Comparison of ENCODE assay signal across 24 cellular contexts in the genomic region with DNA sequence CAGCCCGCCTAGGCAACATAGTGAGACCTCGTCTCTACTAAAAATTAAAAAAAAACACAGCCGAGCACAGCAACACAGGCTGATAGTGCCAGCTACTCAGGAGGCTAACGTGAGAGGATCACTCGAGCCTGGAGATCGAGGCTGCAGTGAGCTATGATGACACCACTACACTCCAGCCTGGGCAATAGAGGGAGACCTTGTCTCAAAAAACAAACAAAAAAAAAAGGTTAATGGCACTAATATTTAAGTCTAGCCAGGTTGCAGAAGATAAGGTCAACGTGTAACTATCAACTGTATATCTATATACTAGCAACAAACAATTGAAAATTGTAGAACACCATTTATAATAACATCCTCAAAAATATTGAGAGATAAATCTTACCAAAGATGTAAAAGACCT.
DNase-seq lines count a peak whose midpoint lies in the region; ATAC-seq, FAIRE-seq and TF ChIP-seq lines count a peak whose summit lies in the region.
"Had no signal": no experiment of that assay in that cellular context is flagged by ENCODE, and none has a peak within 500 bp of the region (broad histone marks: within the 10 kb centered on the region; RNA-seq: fewer than 3 reads in every experiment).

No MANE protein-coding gene starts in this region.

- 87% methylated on average over 7 of the region's 7 CpGs for WGBS in A549 (ENCODE audit: missing lambda C conversion rate)

- H3K79me2 ChIP-seq in Loucy (ENCODE audit: insufficient read depth, low read length): peaks cover 18% of the 10 kb centered on the region

- in situ Hi-C loops in SK-MEL-5 (cut with HindIII; ENCODE audit: low pct_unique_long_range_greater_than_20kb, low sequenced_read_pairs): no loop called here

- no peak overlapping the region for H2AFZ ChIP-seq in Loucy (ENCODE audit: low read length)

- peaks cover 25% of the 10 kb centered on the region for H3K36me3 ChIP-seq in Loucy (ENCODE audit: insufficient read depth, low read length)

- H3K4me1 ChIP-seq in A549 (no peaks in the 10 kb centered on the region), Loucy (ENCODE audit: insufficient read depth, low read length, poor library complexity, severe bottlenecking) (no peaks in the 10 kb centered on the region)

- H3K4me2 ChIP-seq in A549: no peak overlapping the region
- H3K4me2 ChIP-seq in Loucy (ENCODE audit: low read depth, low read length, poor library complexity, severe bottlenecking): no peak overlapping the region
- H3K4me2 ChIP-seq: SK-N-SH had no signal

- H4K20me1 ChIP-seq in Loucy (ENCODE audit: insufficient read depth, low read length, poor library complexity, severe bottlenecking): no peaks in the 10 kb centered on the region

- no peaks in the 10 kb centered on the region for H3K27me3 ChIP-seq in Loucy (ENCODE audit: insufficient read depth, low read length, poor library complexity, severe bottlenecking)
- H3K27me3 ChIP-seq: MG63 had no signal

- no peak overlapping the region for H3K9ac ChIP-seq in Loucy (ENCODE audit: low read depth, low read length, poor library complexity, severe bottlenecking)
- H3K9ac ChIP-seq: SK-N-SH had no signal

- peak in 1 of 2 experiments; percentile 36; a peak in 1 of 6 replicates for ATAC-seq in A549
- no peak for ATAC-seq in HG02852 (IDR thresholded peaks at IDR 0.05; ENCODE audit: unreplicated experiment)
- ATAC-seq: T-cell had no signal

- TF ChIP-seq EP300 in A549 (IDR thresholded peaks at IDR 0.05): no peak

- no peak for FAIRE-seq in A549 (lab: Jason Lieb, UNC)
- no peak for FAIRE-seq in frontal cortex (lab: Jason Lieb, UNC)
- FAIRE-seq: HTR-8/SVneo had no signal

- H3F3A ChIP-seq in Loucy (ENCODE audit: low read depth): no peaks in the 10 kb centered on the region

- H3K27ac ChIP-seq in A549: no peak overlapping the region

- DNase-seq in A549 (ENCODE audit: low read depth in 1 of 2, low spot score in 1 of 2) (no peak), GM10248 (ENCODE audit: extremely low spot score) (no peak), SK-MEL-5 (ENCODE audit: low read depth, low spot score) (peak; percentile 17), SHP77 (lab: John Stamatoyannopoulos, UW) (no peak), frontal cortex (ENCODE audit: low spot score in 2 of 2) (no peak), C1 segment of cervical spinal cord (lab: John Stamatoyannopoulos, UW) (no peak)
- DNase-seq: CD4-positive, alpha-beta T cell; COR-L47; DND-41; H9; IMR-90; MG63; NCI-H1092; NCI-H146; NCI-H2029 treated with DMSO at 0.1 percent for 48 hours; NCI-H226; NCI-H510A treated with DMSO at 0.1 percent for 48 hours; NCI-H748 treated with DMSO at 0.1 percent for 48 hours; SHP77 treated with DMSO at 0.1 percent for 48 hours; SK-N-SH; T-cell had no signal

- no peak overlapping the region for H3K4me3 ChIP-seq in A549
- H3K4me3 ChIP-seq in Loucy (ENCODE audit: low read length, poor library complexity, severe bottlenecking): no peak overlapping the region
- H3K4me3 ChIP-seq: MG63 had no signal

- H3K9me2 ChIP-seq in Loucy (replicated peaks; ENCODE audit: low read depth, low read length): no peaks in the 10 kb centered on the region
- H3K9me2 ChIP-seq: SK-N-SH had no signal

- CTCF ChIA-PET in A549 (lab: Yijun Ruan, JAX): interaction anchor here (0.6 to 0.8 kb wide), 4 partner anchors 8 to 167 kb away, joined by 3 to 4 read pairs (median 4); no protein-coding TSS in a partner anchor
- CTCF ChIA-PET in GM10248 (lab: Yijun Ruan, JAX): interaction anchor here (1.0 to 1.9 kb wide), 5 partner anchors 9 to 113 kb away, joined by 3 to 6 read pairs (median 3); no protein-coding TSS in a partner anchor

- no peak for TF ChIP-seq CTCF in A549 (IDR thresholded peaks at IDR 0.05)
- peak; percentile 16 for TF ChIP-seq CTCF in GM10248 (IDR thresholded peaks at IDR 0.05; ENCODE audit: control extremely low read depth, extremely low read depth, low read depth, missing control alignments)
- peak; percentile 57 for TF ChIP-seq CTCF in Loucy (conservative IDR thresholded peaks at IDR 0.05; ENCODE audit: low read length)

- TF ChIP-seq RAD21 in A549 (conservative IDR thresholded peaks at IDR 0.05 in 1 of 2, IDR thresholded peaks at IDR 0.05 in 1 of 2): peak; percentile 16 to 32; a peak in 2 of 5 replicates

- no peak for TF ChIP-seq POLR2A in A549 (IDR thresholded peaks at IDR 0.05; ENCODE audit: low read length)

- no peaks in the 10 kb centered on the region for H3K9me3 ChIP-seq in A549
- H3K9me3 ChIP-seq in Loucy (ENCODE audit: insufficient read depth, low read depth, low read length): no peaks in the 10 kb centered on the region
- H3K9me3 ChIP-seq: MG63, SK-N-SH had no signal

- POLR2A ChIA-PET in A549 (lab: Yijun Ruan, JAX) (interaction anchor here (0.7 kb wide), 1 partner anchor 122 kb away, joined by 5 read pairs; no protein-coding TSS in a partner anchor), GM10248 (lab: Yijun Ruan, JAX) (no interaction called here)

TF ChIP-seq in A549, 52 proteins besides CTCF, POLR2A, EP300 and RAD21:
- TF ChIP-seq, protein P1, sequence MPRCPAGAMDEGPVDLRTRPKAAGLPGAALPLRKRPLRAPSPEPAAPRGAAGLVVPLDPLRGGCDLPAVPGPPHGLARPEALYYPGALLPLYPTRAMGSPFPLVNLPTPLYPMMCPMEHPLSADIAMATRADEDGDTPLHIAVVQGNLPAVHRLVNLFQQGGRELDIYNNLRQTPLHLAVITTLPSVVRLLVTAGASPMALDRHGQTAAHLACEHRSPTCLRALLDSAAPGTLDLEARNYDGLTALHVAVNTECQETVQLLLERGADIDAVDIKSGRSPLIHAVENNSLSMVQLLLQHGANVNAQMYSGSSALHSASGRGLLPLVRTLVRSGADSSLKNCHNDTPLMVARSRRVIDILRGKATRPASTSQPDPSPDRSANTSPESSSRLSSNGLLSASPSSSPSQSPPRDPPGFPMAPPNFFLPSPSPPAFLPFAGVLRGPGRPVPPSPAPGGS (IDR thresholded peaks at IDR 0.05): no peak
- TF ChIP-seq ZFP36 (IDR thresholded peaks at IDR 0.05; ENCODE audit: borderline replicate concordance, partially characterized antibody) (no peak), GATA3 (IDR thresholded peaks at IDR 0.05; ENCODE audit: borderline replicate concordance) (no peak), NFE2L2 (conservative IDR thresholded peaks at IDR 0.05; ENCODE audit: low read length) (no peak), ZNF302 (CRISPR knock-in tag; IDR thresholded peaks at IDR 0.05) (no peak), CHD2 (IDR thresholded peaks at IDR 0.05; ENCODE audit: low read length, partially characterized antibody) (no peak), PBX3 (IDR thresholded peaks at IDR 0.05) (no peak), RFX5 (IDR thresholded peaks at IDR 0.05) (no peak), KDM5A (IDR thresholded peaks at IDR 0.05) (no peak), RARB (CRISPR knock-in tag; IDR thresholded peaks at IDR 0.05) (no peak), JUN (IDR thresholded peaks at IDR 0.05) (no peak), HOXB5 (CRISPR knock-in tag; IDR thresholded peaks at IDR 0.05) (no peak), FOSB (CRISPR knock-in tag; IDR thresholded peaks at IDR 0.05) (no peak)
